8 cellular contexts compared by ENCODE assay signal in the genomic region with DNA sequence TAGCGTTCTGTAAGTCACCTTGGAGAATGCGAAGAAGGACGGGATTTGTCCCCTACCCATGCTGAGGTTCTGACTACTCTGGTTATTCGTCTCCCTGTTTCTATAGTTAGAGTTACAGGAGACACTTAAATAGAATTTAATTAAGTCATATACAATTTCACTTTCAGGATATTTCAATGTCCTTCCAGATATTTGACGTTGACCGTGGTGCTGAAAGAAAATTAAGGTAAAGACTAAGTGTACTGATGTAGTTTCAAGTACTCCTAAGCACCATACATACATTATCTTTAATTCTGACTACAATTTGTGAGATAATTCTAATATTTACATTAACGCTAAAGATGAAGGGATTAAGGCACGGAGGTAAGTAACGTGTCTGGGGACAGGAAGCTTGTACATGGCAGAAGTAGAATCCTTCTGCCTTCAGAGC. TPM values are rescaled to one million over a fixed set of nuclear protein-coding genes. Genes with fewer than 3 reads are reported as not detected.
A peak's percentile ranks its signal among the peaks of the same experiment; 100 is the strongest.
DNase-seq lines count a peak whose midpoint lies in the region; ATAC-seq, FAIRE-seq and TF ChIP-seq lines count a peak whose summit lies in the region.

No MANE protein-coding gene starts in this region.

- peaks cover 5% of the 10 kb centered on the region for H3K36me3 Mint-ChIP-seq in activated T-cell treated with anti-CD3 and anti-CD28 coated beads, Interleukin-2, amount 50 U/mL, for 24 hours (ENCODE audit: low read depth)

- CTCF ChIA-PET in HEK293T (lab: Yijun Ruan, JAX) = no interaction called here

- H3K9ac ChIP-seq in SK-N-MC (ENCODE audit: insufficient read length) = peak overlapping the region; percentile 91

- DNase-seq in activated T-cell treated with anti-CD3 and anti-CD28 coated beads, Interleukin-2, amount 50 U/mL, for 24 hours = no peak
- DNase-seq in activated T-cell treated with anti-CD3 and anti-CD28 coated beads, Interleukin-2, amount 50 U/mL, for 48 hours = no peak
- peak; percentile 14 for DNase-seq in SK-N-MC (ENCODE audit: low read depth, low spot score)
- DNase-seq in esophagus squamous epithelium (lab: John Stamatoyannopoulos, UW) = no peak
- no peak for DNase-seq in pancreas
- DNase-seq in GM13977 (ENCODE audit: low spot score) = no peak
- no peak for DNase-seq in HEK293T (ENCODE audit: extremely low spot score)

- H3K9me3 ChIP-seq in SK-N-MC (ENCODE audit: low read depth, low read length) = no peaks in the 10 kb centered on the region; the same call in 1 of the 2 replicates
- H3K9me3 ChIP-seq in esophagus squamous epithelium = no peaks in the 10 kb centered on the region
- no peaks in the 10 kb centered on the region for H3K9me3 ChIP-seq in pancreas

- H3K27me3 Mint-ChIP-seq in activated T-cell treated with anti-CD3 and anti-CD28 coated beads, Interleukin-2, amount 50 U/mL, for 24 hours = peaks cover 4% of the 10 kb centered on the region

- H3K27ac Mint-ChIP-seq in activated T-cell treated with anti-CD3 and anti-CD28 coated beads, Interleukin-2, amount 50 U/mL, for 24 hours = peak overlapping the region; percentile 98

- no peaks in the 10 kb centered on the region for H3K36me3 ChIP-seq in SK-N-MC (ENCODE audit: insufficient read depth, low read length)
- H3K36me3 ChIP-seq in esophagus squamous epithelium = no peaks in the 10 kb centered on the region
- no peaks in the 10 kb centered on the region for H3K36me3 ChIP-seq in pancreas

- H3K27me3 ChIP-seq in esophagus squamous epithelium = no peaks in the 10 kb centered on the region
- no peaks in the 10 kb centered on the region for H3K27me3 ChIP-seq in pancreas

- H3K4me3 Mint-ChIP-seq in activated T-cell treated with anti-CD3 and anti-CD28 coated beads, Interleukin-2, amount 50 U/mL, for 24 hours = peak overlapping the region; percentile 96

- in situ Hi-C loops in GM13977 (cut with MboI; ENCODE audit: low pct_unique_long_range_greater_than_20kb, low sequenced_read_pairs, unreplicated experiment) = no loop called here

- TF ChIP-seq CTCF in esophagus squamous epithelium (IDR thresholded peaks at IDR 0.05) = no peak
- TF ChIP-seq CTCF in pancreas (IDR thresholded peaks at IDR 0.05) = no peak
- TF ChIP-seq CTCF in GM13977 (IDR thresholded peaks at IDR 0.05; ENCODE audit: extremely low read depth, insufficient read depth, missing control alignments) = no peak

- ATAC-seq in pancreas (peak in 3 of 4 donors; percentile 2 to 31 (median 2)), HG03139 (IDR thresholded peaks at IDR 0.05; ENCODE audit: unreplicated experiment) (no peak)

- H3K4me1 Mint-ChIP-seq in activated T-cell treated with anti-CD3 and anti-CD28 coated beads, Interleukin-2, amount 50 U/mL, for 24 hours (ENCODE audit: low read depth) = peaks cover 23% of the 10 kb centered on the region

- no peak for FAIRE-seq in pancreas (lab: Jason Lieb, UNC)

- 2 to 3% methylated on average over 9 of the region's 9 CpGs for WGBS in esophagus squamous epithelium, 2 donors
- 2 to 4% methylated on average over 9 of the region's 9 CpGs for WGBS in pancreas, 2 donors

- POLR2A ChIA-PET in HEK293T (lab: Yijun Ruan, JAX) = interaction anchor here (0.6 to 1.5 kb wide), 10 partner anchors 9 to 661 kb away, joined by 3 to 4 read pairs (median 4); partner anchors contain the start of gene MED17

- intact Hi-C loops in esophagus squamous epithelium (cut with DNase I) (no loop called here), pancreas (cut with DNase I) (no loop called here)

- TF ChIP-seq POLR2A in esophagus squamous epithelium (IDR thresholded peaks at IDR 0.05) = no peak

- H3K4me1 ChIP-seq in esophagus squamous epithelium (peaks cover 0 to 17% (median 5%) of the 10 kb centered on the region in 3 donors), pancreas (no peaks in the 10 kb centered on the region)

- H3K4me3 ChIP-seq in SK-N-MC (peak overlapping the region; percentile 95), esophagus squamous epithelium (peak overlapping the region; percentile 57 to 82 (median 66)), pancreas (peak overlapping the region; percentile 55 to 85 (median 66))

- H3K27ac ChIP-seq in SK-N-MC = no peak overlapping the region
- peak overlapping the region; percentile 85 to 98 (median 94) for H3K27ac ChIP-seq in esophagus squamous epithelium
- H3K27ac ChIP-seq in pancreas = peak overlapping the region; percentile 78 to 97 (median 89)

- no peaks in the 10 kb centered on the region for H3K9me3 Mint-ChIP-seq in activated T-cell treated with anti-CD3 and anti-CD28 coated beads, Interleukin-2, amount 50 U/mL, for 24 hours

TF ChIP-seq in HEK293T, 16 proteins besides CTCF, POLR2A, EP300 and RAD21:
- TF ChIP-seq TARDBP (IDR thresholded peaks at IDR 0.05) = no peak
- TF ChIP-seq ARNT (IDR thresholded peaks at IDR 0.05) = no peak
- TF ChIP-seq CTBP1 (IDR thresholded peaks at IDR 0.05; ENCODE audit: borderline replicate concordance) = no peak
- TF ChIP-seq, protein P1, sequence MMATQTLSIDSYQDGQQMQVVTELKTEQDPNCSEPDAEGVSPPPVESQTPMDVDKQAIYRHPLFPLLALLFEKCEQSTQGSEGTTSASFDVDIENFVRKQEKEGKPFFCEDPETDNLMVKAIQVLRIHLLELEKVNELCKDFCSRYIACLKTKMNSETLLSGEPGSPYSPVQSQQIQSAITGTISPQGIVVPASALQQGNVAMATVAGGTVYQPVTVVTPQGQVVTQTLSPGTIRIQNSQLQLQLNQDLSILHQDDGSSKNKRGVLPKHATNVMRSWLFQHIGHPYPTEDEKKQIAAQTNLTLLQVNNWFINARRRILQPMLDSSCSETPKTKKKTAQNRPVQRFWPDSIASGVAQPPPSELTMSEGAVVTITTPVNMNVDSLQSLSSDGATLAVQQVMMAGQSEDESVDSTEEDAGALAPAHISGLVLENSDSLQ (IDR thresholded peaks at IDR 0.05) = no peak
- TF ChIP-seq FOXK2 (IDR thresholded peaks at IDR 0.05) = no peak
- TF ChIP-seq FOXA1 (IDR thresholded peaks at IDR 0.05) = no peak
- no peak for TF ChIP-seq LEF1 (IDR thresholded peaks at IDR 0.05; ENCODE audit: borderline replicate concordance)
- TF ChIP-seq NFRKB (IDR thresholded peaks at IDR 0.05) = no peak
- no peak for TF ChIP-seq ELF4 (IDR thresholded peaks at IDR 0.05)
- TF ChIP-seq FOXM1 (IDR thresholded peaks at IDR 0.05; ENCODE audit: borderline replicate concordance) = no peak
- TF ChIP-seq ZNF384 (IDR thresholded peaks at IDR 0.05) = no peak
- no peak for TF ChIP-seq SP1 (IDR thresholded peaks at IDR 0.05)
- TF ChIP-seq BHLHE40 (IDR thresholded peaks at IDR 0.05; ENCODE audit: borderline replicate concordance) = no peak
- TF ChIP-seq L3MBTL2 (conservative IDR thresholded peaks at IDR 0.05) = no peak
- TF ChIP-seq SUZ12 (IDR thresholded peaks at IDR 0.05) = no peak

RNA-seq across cellular contexts. Expression of gene SLC36A4, which starts 0.4 kb away (rescaled TPM):
- total RNA-seq in esophagus squamous epithelium (10 to 100 TPM in 2 of 4 donors, 1 to 10 TPM in 2; 5.7 to 16.6 (median 9.4) TPM), pancreas (1 to 10 TPM; 4.4 to 10.0 (median 5.1) TPM)
- polyA plus RNA-seq in pancreas = 1 to 10 TPM; 1.8 to 8.0 TPM
